ENCODE assay signal across 17 cellular contexts in genomic region chr9:87007711-87008360, GRCh38.
DNase-seq lines count a peak whose midpoint lies in the region; ATAC-seq and TF ChIP-seq lines count a peak whose summit lies in the region.
"Had no signal": no experiment of that assay in that cellular context is flagged by ENCODE, and none has a peak within 500 bp of the region (broad histone marks: within the 10 kb centered on the region; RNA-seq: fewer than 3 reads in every experiment).

No MANE protein-coding gene starts in this region.

- no peaks in the 10 kb centered on the region for H3K36me3 ChIP-seq in BE2C

- H3K36me3 Mint-ChIP-seq in HFFc6 (ENCODE audit: low read depth) (no peaks in the 10 kb centered on the region), mesothelial cell of epicardium (peaks cover 12% of the 10 kb centered on the region), type B pancreatic cell (peaks cover 4% of the 10 kb centered on the region)
- H3K36me3 Mint-ChIP-seq: natural killer cell treated with Interleukin-12 subunit alpha and Interleukin-12 subunit beta and Interleukin-15 and Interleukin-18, amount 100 ng/mL, for 72 hours had no signal

- H3K9me3 ChIP-seq in BE2C, result no peaks in the 10 kb centered on the region

- H3K9me3 Mint-ChIP-seq in HFFc6 (no peaks in the 10 kb centered on the region), mesothelial cell of epicardium (peaks cover 11% of the 10 kb centered on the region), type B pancreatic cell (peaks cover 4% of the 10 kb centered on the region)
- H3K9me3 Mint-ChIP-seq: natural killer cell treated with Interleukin-12 subunit alpha and Interleukin-12 subunit beta and Interleukin-15 and Interleukin-18, amount 100 ng/mL, for 72 hours; stimulated activated naive CD8-positive, alpha-beta T cell treated with anti-CD3 and anti-CD28 coated beads, Interleukin-15, Interleukin-2, amounts not matched to agents 100 ng/mL and 50 ng/mL, for 24 hours; T-helper 1 cell treated with Interleukin-12 subunit alpha and Interleukin-12 subunit beta and Interleukin-4 antibody, amounts not matched to agents 30 μg/mL and 1 μg/mL, for 36 hours had no signal

- ATAC-seq in GM19035 (IDR thresholded peaks at IDR 0.05; ENCODE audit: unreplicated experiment), result no peak
- ATAC-seq: natural killer cell treated with Interleukin-12 subunit alpha and Interleukin-12 subunit beta and Interleukin-15 and Interleukin-18, amount 100 ng/mL, for 72 hours had no signal

- H3K4me3 Mint-ChIP-seq in HFFc6, result no peak overlapping the region
- H3K4me3 Mint-ChIP-seq in mesothelial cell of epicardium, result no peak overlapping the region
- H3K4me3 Mint-ChIP-seq in type B pancreatic cell, result no peak overlapping the region
- H3K4me3 Mint-ChIP-seq: natural killer cell treated with Interleukin-12 subunit alpha and Interleukin-12 subunit beta and Interleukin-15 and Interleukin-18, amount 100 ng/mL, for 72 hours; stimulated activated naive CD8-positive, alpha-beta T cell treated with anti-CD3 and anti-CD28 coated beads, Interleukin-15, Interleukin-2, amounts not matched to agents 100 ng/mL and 50 ng/mL, for 24 hours; T-helper 1 cell treated with Interleukin-12 subunit alpha and Interleukin-12 subunit beta and Interleukin-4 antibody, amounts not matched to agents 30 μg/mL and 1 μg/mL, for 36 hours had no signal

- H3K27me3 ChIP-seq in BE2C, result no peaks in the 10 kb centered on the region
- H3K27me3 ChIP-seq: hepatocyte had no signal

- no peaks in the 10 kb centered on the region for H3K4me1 Mint-ChIP-seq in HFFc6 (ENCODE audit: low read depth)
- peaks cover 32% of the 10 kb centered on the region for H3K4me1 Mint-ChIP-seq in mesothelial cell of epicardium
- peaks cover 29% of the 10 kb centered on the region for H3K4me1 Mint-ChIP-seq in type B pancreatic cell (ENCODE audit: unreplicated experiment)

- TF ChIP-seq CTCF in HFFc6 (IDR thresholded peaks at IDR 0.05) (no peak), mesothelial cell of epicardium (IDR thresholded peaks at IDR 0.05; ENCODE audit: unreplicated experiment) (no peak), type B pancreatic cell (conservative IDR thresholded peaks at IDR 0.05) (no peak), BE2C (IDR thresholded peaks at IDR 0.05; ENCODE audit: low read depth, low read length) (no peak)

- H3K27ac Mint-ChIP-seq in HFFc6 (no peak overlapping the region), mesothelial cell of epicardium (peak overlapping the region; percentile 89), type B pancreatic cell (no peak overlapping the region)
- H3K27ac Mint-ChIP-seq: natural killer cell treated with Interleukin-12 subunit alpha and Interleukin-12 subunit beta and Interleukin-15 and Interleukin-18, amount 100 ng/mL, for 72 hours; stimulated activated naive CD8-positive, alpha-beta T cell treated with anti-CD3 and anti-CD28 coated beads, Interleukin-15, Interleukin-2, amounts not matched to agents 100 ng/mL and 50 ng/mL, for 24 hours; T-helper 1 cell treated with Interleukin-12 subunit alpha and Interleukin-12 subunit beta and Interleukin-4 antibody, amounts not matched to agents 30 μg/mL and 1 μg/mL, for 36 hours had no signal

- H3K4me3 ChIP-seq in BE2C (ENCODE audit: low read depth, low read length), result no peak overlapping the region
- H3K4me3 ChIP-seq: hepatocyte had no signal

- H3K4me1 ChIP-seq in BE2C, result no peaks in the 10 kb centered on the region

- DNase-seq in AG08395 (ENCODE audit: low spot score) (peak; percentile 55), HFFc6 (peak; percentile 0), epidermal melanocyte (ENCODE audit: insufficient read length, low spot score) (peak; percentile 59), mesothelial cell of epicardium (ENCODE audit: low spot score in 2 of 2, unreplicated experiment in 2 of 2) (no peak), type B pancreatic cell (ENCODE audit: extremely low spot score, unreplicated experiment) (no peak), BE2C (no peak), NCI-H2081 (lab: John Stamatoyannopoulos, UW) (no peak)
- DNase-seq: ACHN; activated naive CD4-positive, alpha-beta T cell treated with Interleukin-2 at 50 U/mL for 16 hours; DMS 273 treated with DMSO at 0.1 percent for 48 hours; NCI-H1436; NCI-H510A had no signal

- H3K27me3 Mint-ChIP-seq in HFFc6 (ENCODE audit: insufficient read depth) (no peaks in the 10 kb centered on the region; the same call in 1 of the 2 replicates), mesothelial cell of epicardium (ENCODE audit: low read depth) (no peaks in the 10 kb centered on the region), type B pancreatic cell (no peaks in the 10 kb centered on the region)

Comparison
In these comparisons a context has a peak if more than half of its experiments do, and no peak if none do; other contexts are left out.
1. DNase-seq: peak in AG08395 (single experiment), HFFc6 (single experiment) and epidermal melanocyte (single experiment); none in mesothelial cell of epicardium (0 of 2), type B pancreatic cell (single experiment), BE2C (single experiment) and NCI-H2081 (0 of 2).